8 cellular contexts compared by ENCODE assay signal in the genomic region with DNA sequence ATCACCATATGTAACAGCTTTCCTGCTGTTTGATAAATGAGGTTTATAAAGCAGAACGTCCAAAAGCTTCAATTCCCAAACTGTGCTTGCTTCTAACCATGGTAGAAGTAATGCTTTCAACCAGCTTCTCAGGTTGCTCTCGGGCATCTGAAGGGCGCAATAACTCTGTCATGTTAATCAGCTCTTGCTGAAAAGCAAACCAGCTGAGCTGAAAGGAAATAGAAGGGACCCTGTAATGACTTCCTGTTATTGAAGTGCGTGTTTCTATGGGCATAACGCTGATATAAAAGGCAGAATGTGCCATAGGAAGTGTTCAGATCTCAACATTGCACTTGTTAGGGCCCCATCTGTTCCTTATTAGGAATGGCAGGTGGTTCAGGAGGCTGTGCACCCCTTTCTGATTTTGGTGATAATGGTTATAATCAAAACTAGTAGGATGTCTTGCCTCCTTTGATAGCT. TPM values are rescaled to one million over a fixed set of nuclear protein-coding genes. Genes with fewer than 3 reads are reported as not detected.
DNase-seq lines count a peak whose midpoint lies in the region; ATAC-seq and TF ChIP-seq lines count a peak whose summit lies in the region.

No MANE protein-coding gene starts in this region.

- CTCF ChIA-PET in activated CD8-positive, alpha-beta memory T cell treated with anti-CD3 and anti-CD28 coated beads, Interleukin-2, amount 10 ng/mL, durations not matched to agents 7 days and 5 days (lab: Charles Lee): interaction anchor here (0.8 to 2.3 kb wide), 7 partner anchors 10 to 87 kb away, joined by 3 to 11 read pairs (median 6); no protein-coding TSS in a partner anchor

- H3K9me3 Mint-ChIP-seq in activated CD8-positive, alpha-beta memory T cell treated with anti-CD3 and anti-CD28 coated beads, Interleukin-2, amount 10 ng/mL, durations not matched to agents 7 days and 5 days (ENCODE audit: low read depth): no peaks in the 10 kb centered on the region

- no peak for TF ChIP-seq CTCF in esophagus squamous epithelium (IDR thresholded peaks at IDR 0.05)

- H3K27ac Mint-ChIP-seq in activated CD8-positive, alpha-beta memory T cell treated with anti-CD3 and anti-CD28 coated beads, Interleukin-2, amount 10 ng/mL, durations not matched to agents 7 days and 5 days: peak overlapping the region; percentile 70

- peak overlapping the region; percentile 44 for H3K4me3 Mint-ChIP-seq in activated CD8-positive, alpha-beta memory T cell treated with anti-CD3 and anti-CD28 coated beads, Interleukin-2, amount 10 ng/mL, durations not matched to agents 7 days and 5 days

- ATAC-seq in activated CD8-positive, alpha-beta memory T cell treated with anti-CD3 and anti-CD28 coated beads, Interleukin-2, amount 10 ng/mL, durations not matched to agents 7 days and 5 days: peak; percentile 80
- no peak for ATAC-seq in GM21367 (IDR thresholded peaks at IDR 0.05; ENCODE audit: unreplicated experiment)
- no peak for ATAC-seq in HG03045 (IDR thresholded peaks at IDR 0.05; ENCODE audit: unreplicated experiment)

- peak overlapping the region in 1 of 4 donors; percentile 22 for H3K4me3 ChIP-seq in esophagus squamous epithelium

- intact Hi-C loops in esophagus squamous epithelium (cut with DNase I): no loop called here

- H3K4me1 Mint-ChIP-seq in activated CD8-positive, alpha-beta memory T cell treated with anti-CD3 and anti-CD28 coated beads, Interleukin-2, amount 10 ng/mL, durations not matched to agents 7 days and 5 days: peaks cover 61% of the 10 kb centered on the region

- WGBS in esophagus squamous epithelium, 2 donors: 50 to 65% methylated on average over 5 of the region's 5 CpGs

- no peaks in the 10 kb centered on the region for H3K9me3 ChIP-seq in KOPT-K1 (ENCODE audit: insufficient read depth, low read length, poor library complexity, severe bottlenecking)
- no peaks in the 10 kb centered on the region for H3K9me3 ChIP-seq in esophagus squamous epithelium

- H3K27ac ChIP-seq in KOPT-K1 (ENCODE audit: low read depth, low read length, poor library complexity, severe bottlenecking) (peak overlapping the region; percentile 18), esophagus squamous epithelium (peak overlapping the region; percentile 75 to 85 (median 78))

- DNase-seq in activated CD8-positive, alpha-beta memory T cell treated with anti-CD3 and anti-CD28 coated beads, Interleukin-2, amount 10 ng/mL, durations not matched to agents 7 days and 5 days: peak; percentile 62
- no peak for DNase-seq in activated CD8-positive, alpha-beta memory T cell treated with anti-CD3 and anti-CD28 coated beads, Interleukin-2, amount 50 U/mL, for 4 hours
- DNase-seq in T-helper 2 cell (peak in 3 of 5 experiments; percentile 26 to 88 (median 59)), esophagus squamous epithelium (lab: John Stamatoyannopoulos, UW) (no peak)
- peak in 2 of 3 donors; percentile 9 to 11 for DNase-seq in stimulated activated CD4-positive, alpha-beta T cell treated with anti-CD3 and anti-CD28 coated beads, TNF-alpha, amount 100 ng/mL, for 1 hour (ENCODE audit: low read depth in 3 of 3, low spot score in 1 of 3)

- H3K27me3 Mint-ChIP-seq in activated CD8-positive, alpha-beta memory T cell treated with anti-CD3 and anti-CD28 coated beads, Interleukin-2, amount 10 ng/mL, durations not matched to agents 7 days and 5 days: no peaks in the 10 kb centered on the region

- H3K36me3 Mint-ChIP-seq in activated CD8-positive, alpha-beta memory T cell treated with anti-CD3 and anti-CD28 coated beads, Interleukin-2, amount 10 ng/mL, durations not matched to agents 7 days and 5 days: peaks cover 30% of the 10 kb centered on the region

- TF ChIP-seq POLR2A in esophagus squamous epithelium (IDR thresholded peaks at IDR 0.05): no peak

- no peaks in the 10 kb centered on the region for H3K27me3 ChIP-seq in esophagus squamous epithelium

- H3K36me3 ChIP-seq in KOPT-K1 (ENCODE audit: insufficient read depth, low read length) (peaks cover 6% of the 10 kb centered on the region), esophagus squamous epithelium (peaks cover 0 to 5% (median under 1%) of the 10 kb centered on the region in 3 donors)

- H3K4me1 ChIP-seq in esophagus squamous epithelium: peaks cover 30 to 69% (median 51%) of the 10 kb centered on the region in 3 donors

RNA-seq across cellular contexts. Expression of a gene that starts 21.2 kb away (rescaled TPM):
- 10 to 100 TPM; 21.3 to 24.9 TPM for total RNA-seq in activated CD8-positive, alpha-beta memory T cell treated with anti-CD3 and anti-CD28 coated beads, Interleukin-2, amount 10 ng/mL, durations not matched to agents 7 days and 5 days
- 10 to 100 TPM; 19.1 to 41.1 (median 30.8) TPM for total RNA-seq in esophagus squamous epithelium

Comparison
In these comparisons a context has a peak if more than half of its experiments do, and no peak if none do; other contexts are left out.
1. DNase-seq: peak in activated CD8-positive, alpha-beta memory T cell treated with anti-CD3 and anti-CD28 coated beads, Interleukin-2, amount 10 ng/mL, durations not matched to agents 7 days and 5 days (single experiment), T-helper 2 cell (3 of 5) and stimulated activated CD4-positive, alpha-beta T cell treated with anti-CD3 and anti-CD28 coated beads, TNF-alpha, amount 100 ng/mL, for 1 hour (2 of 3); none in activated CD8-positive, alpha-beta memory T cell treated with anti-CD3 and anti-CD28 coated beads, Interleukin-2, amount 50 U/mL, for 4 hours (single experiment) and esophagus squamous epithelium (single experiment).